ENCODE assay signal across 24 cellular contexts in the genomic region with DNA sequence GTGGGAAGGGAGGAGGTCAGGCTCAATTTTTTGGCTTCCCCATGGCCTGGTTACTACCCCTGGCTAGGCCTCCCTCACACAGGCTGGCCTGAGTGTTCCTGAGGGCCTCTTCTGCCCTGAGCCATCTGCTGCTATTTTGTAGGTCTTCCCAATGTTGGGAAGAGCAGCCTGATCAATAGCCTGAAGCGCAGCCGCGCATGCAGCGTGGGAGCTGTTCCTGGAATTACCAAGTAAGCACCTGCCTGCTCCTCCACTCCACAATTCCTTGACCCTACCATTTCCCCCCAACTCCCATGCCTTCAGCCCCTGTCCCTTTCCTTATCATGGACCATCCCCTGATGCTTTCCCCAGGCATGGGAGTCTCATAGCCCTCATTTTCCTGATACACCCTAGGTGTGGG. TPM values are rescaled to one million over a fixed set of nuclear protein-coding genes. Genes with fewer than 3 reads are reported as not detected.
A peak's percentile ranks its signal among the peaks of the same experiment; 100 is the strongest.
DNase-seq lines count a peak whose midpoint lies in the region; ATAC-seq and TF ChIP-seq lines count a peak whose summit lies in the region.
"Had no signal": no experiment of that assay in that cellular context is flagged by ENCODE, and none has a peak within 500 bp of the region (broad histone marks: within the 10 kb centered on the region; RNA-seq: fewer than 3 reads in every experiment).

No MANE protein-coding gene starts in this region.

- CTCF ChIA-PET in IMR-90 (lab: Yijun Ruan, JAX): interaction anchor here (0.7 kb wide), 1 partner anchor 552 kb away, joined by 3 read pairs; no protein-coding TSS in a partner anchor

- H4K91ac ChIP-seq in IMR-90 (ENCODE audit: insufficient read depth, low read depth, low read length): no peak overlapping the region
- H4K91ac ChIP-seq in neuronal stem cell (ENCODE audit: low read depth, low read length, poor library complexity): no peak overlapping the region

- H3K27me3 Mint-ChIP-seq in central memory CD8-positive, alpha-beta T cell: no peaks in the 10 kb centered on the region
- H3K27me3 Mint-ChIP-seq: CD4-positive, alpha-beta T cell had no signal

- H3K23ac ChIP-seq in IMR-90 (ENCODE audit: low read depth, low read length): no peak overlapping the region
- H3K23ac ChIP-seq in neuronal stem cell (ENCODE audit: low read depth, low read length, poor library complexity): no peak overlapping the region

- H3K27ac ChIP-seq in IMR-90 (ENCODE audit: insufficient read depth, low read length): no peak overlapping the region
- no peak overlapping the region for H3K27ac ChIP-seq in neuronal stem cell (replicated peaks; ENCODE audit: low read length)
- no peak overlapping the region for H3K27ac ChIP-seq in upper lobe of right lung
- H3K27ac ChIP-seq: A549; BLaER1 treated with 17β-estradiol and CSF1 and Interleukin-3, amounts not matched to agents 10 nM and 100 nM; GM23248 had no signal

- peaks cover 39% of the 10 kb centered on the region for H3K36me3 Mint-ChIP-seq in central memory CD8-positive, alpha-beta T cell (ENCODE audit: insufficient read depth)

- no peak overlapping the region for H2BK20ac ChIP-seq in IMR-90 (ENCODE audit: low read depth, low read length)

- H3K9ac ChIP-seq in IMR-90 (ENCODE audit: low read depth, low read length) (no peak overlapping the region), neuronal stem cell (ENCODE audit: low read depth, low read length, poor library complexity) (no peak overlapping the region)
- H3K9ac ChIP-seq: BLaER1 treated with 17β-estradiol and CSF1 and Interleukin-3, amounts not matched to agents 10 nM and 100 nM; GM23248 had no signal

- H3K9me3 Mint-ChIP-seq in central memory CD8-positive, alpha-beta T cell: no peaks in the 10 kb centered on the region
- H3K9me3 Mint-ChIP-seq: CD4-positive, alpha-beta T cell; CD8-positive, alpha-beta memory T cell had no signal

- H4K8ac ChIP-seq in IMR-90 (ENCODE audit: low read depth in 2 of 2, low read length in 2 of 2): no peak overlapping the region
- H4K8ac ChIP-seq in neuronal stem cell (ENCODE audit: low read depth, low read length): peak overlapping the region; percentile 43

- H3K9me1 ChIP-seq in IMR-90 (ENCODE audit: insufficient read depth, low read length): no peaks in the 10 kb centered on the region

- H4K5ac ChIP-seq in IMR-90 (ENCODE audit: low read depth, low read length): no peak overlapping the region

- peaks cover 5% of the 10 kb centered on the region for H3K4me1 Mint-ChIP-seq in central memory CD8-positive, alpha-beta T cell
- H3K4me1 Mint-ChIP-seq: CD14-positive monocyte; CD8-positive, alpha-beta memory T cell had no signal

- peak; percentile 48 for DNase-seq in activated CD8-positive, alpha-beta memory T cell treated with anti-CD3 and anti-CD28 coated beads for 24 hours
- no peak for DNase-seq in activated CD8-positive, alpha-beta memory T cell treated with anti-CD3 and anti-CD28 coated beads, Interleukin-2, amount 50 U/mL, for 4 hours
- DNase-seq in IMR-90 (no peak), neuronal stem cell (ENCODE audit: low spot score) (no peak), sciatic nerve (ENCODE audit: low spot score) (no peak), upper lobe of right lung (no peak)
- DNase-seq in central memory CD8-positive, alpha-beta T cell (ENCODE audit: low spot score in 2 of 2): no peak
- DNase-seq: 8988T; ACHN; AML-193; BE2C; CD4-positive, alpha-beta T cell; CD8-positive, alpha-beta memory T cell; DMS 273 treated with DMSO at 0.1 percent for 48 hours; DMS79; EL; GDM1; GM23248; H7; HCEC 1CT had no signal

- H2AK9ac ChIP-seq in IMR-90 (replicated peaks; ENCODE audit: low read depth, low read length, poor library complexity): peak overlapping the region; percentile 52

- peak overlapping the region; percentile 8 for H3K27ac Mint-ChIP-seq in central memory CD8-positive, alpha-beta T cell (ENCODE audit: low read depth)
- H3K27ac Mint-ChIP-seq: CD14-positive monocyte; CD4-positive, alpha-beta T cell; CD8-positive, alpha-beta memory T cell had no signal

- no peak for TF ChIP-seq RAD21 in IMR-90 (IDR thresholded peaks at IDR 0.05; ENCODE audit: low read length)

- no peak for TF ChIP-seq POLR2A in IMR-90 (IDR thresholded peaks at IDR 0.05; ENCODE audit: low read depth, low read length)

- H3K36me3 ChIP-seq in IMR-90 (ENCODE audit: control insufficient read depth, insufficient read depth, low read length) (peaks cover 45% of the 10 kb centered on the region), neuronal stem cell (replicated peaks in 1 of 2; ENCODE audit: control insufficient read depth in 2 of 2, insufficient read depth in 2 of 2, low read length in 2 of 2) (peaks cover 32 to 92% of the 10 kb centered on the region in 2 donors), upper lobe of right lung (peaks cover 44% of the 10 kb centered on the region)

- H4K20me1 ChIP-seq in IMR-90 (ENCODE audit: insufficient read depth, low read length): no peaks in the 10 kb centered on the region

- no peak overlapping the region for H3K56ac ChIP-seq in IMR-90 (ENCODE audit: extremely low read depth, insufficient read depth, low read length)

- H3K27me3 ChIP-seq in IMR-90 (ENCODE audit: control insufficient read depth, insufficient read depth, low read length) (no peaks in the 10 kb centered on the region; the same call in 1 of the 2 replicates), neuronal stem cell (ENCODE audit: control insufficient read depth in 3 of 3, insufficient read depth in 3 of 3, low read depth in 1 of 3, low read length in 3 of 3) (no peaks in the 10 kb centered on the region), upper lobe of right lung (no peaks in the 10 kb centered on the region)
- H3K27me3 ChIP-seq: BE2C had no signal

- intact Hi-C loops in IMR-90 (cut with micrococcal nuclease): no loop called here
- intact Hi-C loops in sciatic nerve (cut with DNase I): no loop called here
- intact Hi-C loops in upper lobe of right lung (cut with DNase I): no loop called here

- H3K4me1 ChIP-seq in IMR-90 (ENCODE audit: control insufficient read depth, insufficient read depth, low read length): no peaks in the 10 kb centered on the region
- no peaks in the 10 kb centered on the region for H3K4me1 ChIP-seq in neuronal stem cell (ENCODE audit: control insufficient read depth in 2 of 2, insufficient read depth in 1 of 2, low read depth in 1 of 2, low read length in 2 of 2)
- H3K4me1 ChIP-seq in upper lobe of right lung: no peaks in the 10 kb centered on the region
- H3K4me1 ChIP-seq: A549; BE2C; BLaER1 treated with 17β-estradiol and CSF1 and Interleukin-3, amounts not matched to agents 10 nM and 100 nM had no signal

- no peak overlapping the region for H2BK120ac ChIP-seq in IMR-90 (ENCODE audit: low read depth, low read length)
- no peak overlapping the region for H2BK120ac ChIP-seq in neuronal stem cell (ENCODE audit: low read depth, low read length)

- in situ Hi-C loops in IMR-90 (cut with MboI; ENCODE audit: low sequenced_read_pairs): no loop called here

- H2BK15ac ChIP-seq in IMR-90 (ENCODE audit: low read depth, low read length) (no peak overlapping the region), neuronal stem cell (ENCODE audit: low read length) (no peak overlapping the region)

- H2BK5ac ChIP-seq in IMR-90 (ENCODE audit: low read depth, low read length, poor library complexity, severe bottlenecking) (no peak overlapping the region), neuronal stem cell (ENCODE audit: low read length) (no peak overlapping the region)

- H3K18ac ChIP-seq in IMR-90 (ENCODE audit: low read depth, low read length): no peak overlapping the region
- no peak overlapping the region for H3K18ac ChIP-seq in neuronal stem cell (ENCODE audit: low read length)

- H3K79me1 ChIP-seq in IMR-90 (ENCODE audit: low read depth in 1 of 2, low read length in 2 of 2) (no peaks in the 10 kb centered on the region), neuronal stem cell (ENCODE audit: low read depth, low read length) (no peaks in the 10 kb centered on the region)

- no peak overlapping the region for H3K4me2 ChIP-seq in IMR-90 (ENCODE audit: low read depth, low read length)
- H3K4me2 ChIP-seq in neuronal stem cell (ENCODE audit: insufficient read depth, low read length, poor library complexity, severe bottlenecking): no peak overlapping the region
- H3K4me2 ChIP-seq: A549; BLaER1 treated with 17β-estradiol and CSF1 and Interleukin-3, amounts not matched to agents 10 nM and 100 nM had no signal

- no peak overlapping the region for H3K4ac ChIP-seq in IMR-90 (ENCODE audit: low read depth, low read length)
- no peak overlapping the region for H3K4ac ChIP-seq in neuronal stem cell (ENCODE audit: low read length)

- POLR2A ChIA-PET in IMR-90 (lab: Charles Lee; ENCODE audit: unreplicated experiment): no interaction called here

- H2AK5ac ChIP-seq in IMR-90 (ENCODE audit: low read depth, low read length) (no peak overlapping the region), neuronal stem cell (ENCODE audit: low read depth, low read length) (no peak overlapping the region)

- H3K14ac ChIP-seq in IMR-90 (replicated peaks; ENCODE audit: low read depth, low read length) (no peak overlapping the region), neuronal stem cell (ENCODE audit: low read length) (no peak overlapping the region)

- BruUV-seq in IMR-90 (replicated peaks; lab: Mats Ljungman, UMichigan): no TSS peak

- no peak overlapping the region for H3K4me3 Mint-ChIP-seq in central memory CD8-positive, alpha-beta T cell
- H3K4me3 Mint-ChIP-seq: CD14-positive monocyte; CD4-positive, alpha-beta T cell; CD8-positive, alpha-beta memory T cell had no signal

- WGBS in IMR-90 (ENCODE audit: extremely low coverage in 2 of 2, insufficient read length in 1 of 2), 2 experiments: no CpG with 5 or more reads among the region's 4 CpGs
- no CpG with 5 or more reads among the region's 4 CpGs for WGBS in neuronal stem cell (ENCODE audit: extremely low coverage in 2 of 2, insufficient read length in 2 of 2, insufficient replicate concordance in 1 of 2), 2 donors

- no peak overlapping the region for H2BK12ac ChIP-seq in neuronal stem cell (ENCODE audit: low read length)

- no peak overlapping the region for H3K4me3 ChIP-seq in IMR-90 (ENCODE audit: insufficient read depth, low read depth, low read length)
- H3K4me3 ChIP-seq in neuronal stem cell (ENCODE audit: low read length in 2 of 2): no peak overlapping the region
- no peak overlapping the region for H3K4me3 ChIP-seq in upper lobe of right lung
- H3K4me3 ChIP-seq: A549; BLaER1 treated with 17β-estradiol and CSF1 and Interleukin-3, amounts not matched to agents 10 nM and 100 nM; GM12878; GM23248 had no signal

- H2AFZ ChIP-seq in IMR-90 (replicated peaks; ENCODE audit: low read length, poor library complexity) (no peak overlapping the region), neuronal stem cell (ENCODE audit: low read length) (no peak overlapping the region)
- H2AFZ ChIP-seq: GM23248 had no signal

- H3K9me3 ChIP-seq in IMR-90 (ENCODE audit: control insufficient read depth, insufficient read depth, low read length): no peaks in the 10 kb centered on the region
- H3K9me3 ChIP-seq in neuronal stem cell (replicated peaks in 1 of 2; ENCODE audit: control insufficient read depth in 2 of 2, insufficient read depth in 1 of 2, low read depth in 1 of 2, low read length in 2 of 2): no peaks in the 10 kb centered on the region
- no peaks in the 10 kb centered on the region for H3K9me3 ChIP-seq in upper lobe of right lung
- H3K9me3 ChIP-seq: A549; BE2C; BLaER1 treated with 17β-estradiol and CSF1 and Interleukin-3, amounts not matched to agents 10 nM and 100 nM had no signal

- no peak for TF ChIP-seq CTCF in IMR-90 (conservative IDR thresholded peaks at IDR 0.05; ENCODE audit: low read depth, low read length)
- no peak for TF ChIP-seq CTCF in upper lobe of right lung (IDR thresholded peaks at IDR 0.05)

- no peak for ATAC-seq in IMR-90 (ENCODE audit: low read depth)
- ATAC-seq in central memory CD8-positive, alpha-beta T cell (replicated peaks; ENCODE audit: extremely low read depth, poor library complexity, severe bottlenecking): no peak
- no peak for ATAC-seq in sciatic nerve
- ATAC-seq in upper lobe of right lung: no peak
- ATAC-seq: GM12878 had no signal

- dilution Hi-C loops in IMR-90 (cut with HindIII; ENCODE audit: low sequenced_read_pairs, unreplicated experiment): no loop called here

RNA-seq across cellular contexts. Expression of a gene that starts 20.8 kb away (rescaled TPM):
- total RNA-seq in IMR-90 (2012; rRNA removed) (47.2 and 48.8 TPM in 2 replicates), sciatic nerve (27.7 TPM), upper lobe of right lung (29.0 TPM)
- 15.4 and 16.5 TPM in 2 replicates for polyA plus RNA-seq in IMR-90 (2012; rRNA removed)
- 9.5 and 11.9 TPM in 2 replicates for polyA plus RNA-seq in IMR-90 (2012; cell fraction: cytosol; rRNA removed)
- polyA plus RNA-seq in IMR-90 (2012; cell fraction: nucleus; rRNA removed; ENCODE audit: low replicate concordance): 12.3 and 18.2 TPM in 2 replicates
- 8.1 TPM for polyA plus RNA-seq in neuronal stem cell (2013, experiment 1 of 2)
- polyA plus RNA-seq in neuronal stem cell (2013, experiment 2 of 2): 8.6 TPM

RNA-seq across cellular contexts. Expression of a gene that starts 54.8 kb away (rescaled TPM):
- total RNA-seq in IMR-90 (2012; rRNA removed): 2.0 and 2.5 TPM in 2 replicates
- 11.7 and 12.3 TPM in 2 replicates for polyA plus RNA-seq in IMR-90 (2012; rRNA removed)
- 8.4 and 12.6 TPM in 2 replicates for polyA plus RNA-seq in IMR-90 (2012; cell fraction: cytosol; rRNA removed)
- 13.7 and 21.9 TPM in 2 replicates for polyA plus RNA-seq in IMR-90 (2012; cell fraction: nucleus; rRNA removed; ENCODE audit: low replicate concordance)
- polyA plus RNA-seq in neuronal stem cell (2013, experiment 1 of 2): 26.3 TPM
- 26.3 TPM for polyA plus RNA-seq in neuronal stem cell (2013, experiment 2 of 2)
- total RNA-seq in sciatic nerve: 7.3 TPM
- 3.7 TPM for total RNA-seq in upper lobe of right lung
